In genomic region chr16:11612110-11612981, GRCh38 we compare ENCODE assay signal across 1 cellular context.
A peak's percentile ranks its signal among the peaks of the same experiment; 100 is the strongest.
TF ChIP-seq lines count a peak whose summit lies in the region.

No MANE protein-coding gene starts in this region.

TF ChIP-seq in A549, 52 proteins besides CTCF, POLR2A, EP300 and RAD21 (continued from another document):
- TF ChIP-seq E2F6 (IDR thresholded peaks at IDR 0.05; ENCODE audit: borderline replicate concordance, low read depth) (0 out of 2 replicates have a peak, but pooled peaks have one; percentile 46), RNF2 (IDR thresholded peaks at IDR 0.05; ENCODE audit: borderline replicate concordance, low read depth) (no peak), BHLHE40 (IDR thresholded peaks at IDR 0.05; ENCODE audit: low read depth, low read length) (no peak), HES2 (IDR thresholded peaks at IDR 0.05) (no peak), CEBPB (IDR thresholded peaks at IDR 0.05) (peak in 1 of 2 experiments; percentile 41; a peak in 1 of 4 replicates), CHD4 (IDR thresholded peaks at IDR 0.05; ENCODE audit: borderline replicate concordance) (no peak), SREBF2 (IDR thresholded peaks at IDR 0.05) (no peak), EHMT2 (IDR thresholded peaks at IDR 0.05; ENCODE audit: low read depth) (no peak), ZFP36 (IDR thresholded peaks at IDR 0.05; ENCODE audit: borderline replicate concordance, partially characterized antibody) (no peak), ELK1 (IDR thresholded peaks at IDR 0.05; ENCODE audit: low read depth, low read length) (no peak), SMC3 (IDR thresholded peaks at IDR 0.05) (no peak), USF2 (IDR thresholded peaks at IDR 0.05) (no peak), CBX8 (IDR thresholded peaks at IDR 0.05) (no peak), RARB (CRISPR knock-in tag; IDR thresholded peaks at IDR 0.05) (no peak), NR3C1 (IDR thresholded peaks at IDR 0.05) (no peak), ZC3H11A (IDR thresholded peaks at IDR 0.05) (no peak), ZSCAN20 (CRISPR knock-in tag; IDR thresholded peaks at IDR 0.05) (0 out of 2 replicates have a peak, but pooled peaks have one; percentile 45), HDAC2 (IDR thresholded peaks at IDR 0.05) (no peak), KDM1A (IDR thresholded peaks at IDR 0.05; ENCODE audit: low read depth) (no peak), RFX5 (IDR thresholded peaks at IDR 0.05) (no peak), MAX (IDR thresholded peaks at IDR 0.05) (peak; percentile 70), ZNF302 (CRISPR knock-in tag; IDR thresholded peaks at IDR 0.05) (no peak), EHF (CRISPR knock-in tag; IDR thresholded peaks at IDR 0.05) (peak; percentile 23; the same call in 1 of the 2 replicates), HOXB13 (CRISPR knock-in tag; IDR thresholded peaks at IDR 0.05; ENCODE audit: low read depth) (peak; percentile 44), RCOR1 (IDR thresholded peaks at IDR 0.05; ENCODE audit: low read depth, low read length) (no peak), GATA3 (IDR thresholded peaks at IDR 0.05; ENCODE audit: borderline replicate concordance) (no peak), ESRRA (IDR thresholded peaks at IDR 0.05; ENCODE audit: borderline replicate concordance, low read length) (no peak), FOXS1 (CRISPR knock-in tag; IDR thresholded peaks at IDR 0.05) (no peak), PHF8 (IDR thresholded peaks at IDR 0.05; ENCODE audit: borderline replicate concordance, low read depth) (no peak), MAZ (IDR thresholded peaks at IDR 0.05; ENCODE audit: borderline replicate concordance, low read depth, low read length) (no peak), NPAS2 (CRISPR knock-in tag; IDR thresholded peaks at IDR 0.05; ENCODE audit: borderline replicate concordance) (no peak), FOSB (CRISPR knock-in tag; IDR thresholded peaks at IDR 0.05) (no peak), CHD2 (IDR thresholded peaks at IDR 0.05; ENCODE audit: low read length, partially characterized antibody) (no peak), FOSL2 (IDR thresholded peaks at IDR 0.05) (no peak), FOSL2 (CRISPR knock-in tag; IDR thresholded peaks at IDR 0.05) (peak; percentile 8; the same call in 1 of the 2 replicates), HEYL (CRISPR knock-in tag; IDR thresholded peaks at IDR 0.05) (no peak)
TF ChIP-seq in A549: peak in this region for 7.
